In genomic region chr15:74428970-74429783, GRCh38 we compare ENCODE assay signal across 12 cellular contexts. TPM values are rescaled to one million over a fixed set of nuclear protein-coding genes. Genes with fewer than 3 reads are reported as not detected.
DNase-seq lines count a peak whose midpoint lies in the region; ATAC-seq and TF ChIP-seq lines count a peak whose summit lies in the region.
"Had no signal": no experiment of that assay in that cellular context is flagged by ENCODE, and none has a peak within 500 bp of the region (broad histone marks: within the 10 kb centered on the region; RNA-seq: fewer than 3 reads in every experiment).

No MANE protein-coding gene starts in this region.

- TF ChIP-seq EP300 in SK-N-SH (IDR thresholded peaks at IDR 0.05; ENCODE audit: borderline replicate concordance in 1 of 2, low read depth in 1 of 2, low read length in 1 of 2): no peak

- H3K9me3 Mint-ChIP-seq in HFFc6 (no peaks in the 10 kb centered on the region), naive B cell (no peaks in the 10 kb centered on the region)
- H3K9me3 Mint-ChIP-seq in activated CD8-positive, alpha-beta T cell treated with anti-CD3 and anti-CD28 coated beads for 36 hours: no peaks in the 10 kb centered on the region
- H3K9me3 Mint-ChIP-seq: naive thymus-derived CD8-positive, alpha-beta T cell had no signal

- H3K9me3 ChIP-seq in SK-N-SH: no peaks in the 10 kb centered on the region

- H3K4me3 Mint-ChIP-seq in HFFc6 (peak overlapping the region; percentile 96), naive B cell (peak overlapping the region; percentile 65 to 89 (median 86))
- H3K4me3 Mint-ChIP-seq in activated CD8-positive, alpha-beta T cell treated with anti-CD3 and anti-CD28 coated beads for 36 hours: peak overlapping the region; percentile 93

- H3K27me3 ChIP-seq in SK-N-SH (ENCODE audit: insufficient read depth): 0 out of 2 replicates have a peak, but pooled peaks cover 4% of the 10 kb centered on the region

- whole genome bisulfite sequencing in SK-N-SH (ENCODE audit: low lambda C conversion rate): 88% methylated on average over 6 of the region's 14 CpGs

- H3K36me3 ChIP-seq in SK-N-SH (replicated peaks in 1 of 2; ENCODE audit: control insufficient read depth in 1 of 2, insufficient read depth in 2 of 2, low read length in 1 of 2): no peaks in the 10 kb centered on the region

- H3K36me3 Mint-ChIP-seq in HFFc6 (ENCODE audit: low read depth) (peaks cover 31% of the 10 kb centered on the region), naive B cell (peaks cover 0 to 11% of the 10 kb centered on the region in 2 donors)
- peaks cover 64% of the 10 kb centered on the region for H3K36me3 Mint-ChIP-seq in activated CD8-positive, alpha-beta T cell treated with anti-CD3 and anti-CD28 coated beads for 36 hours (ENCODE audit: low read depth)

- H3K4me1 ChIP-seq in SK-N-SH (ENCODE audit: control insufficient read depth in 1 of 2, insufficient read depth in 2 of 2, low read depth in 1 of 2, low read length in 1 of 2): peaks cover 0 to 8% of the 10 kb centered on the region in 2 experiments; a peak in 1 of 4 replicates

- H2AFZ ChIP-seq in SK-N-SH (ENCODE audit: low read depth): no peak overlapping the region

- POLR2A ChIA-PET in activated CD8-positive, alpha-beta T cell treated with anti-CD3 and anti-CD28 coated beads for 36 hours (lab: Charles Lee): interaction anchor here (1.3 to 7.3 kb wide), 3 partner anchors 27 to 41 kb away, joined by 3 to 56 read pairs (median 4); partner anchors contain the start of gene UBL7
- POLR2A ChIA-PET in SK-N-SH (lab: Yijun Ruan, JAX): interaction anchor here (0.6 kb wide), 1 partner anchor 160 kb away, joined by 3 read pairs; no protein-coding TSS in a partner anchor

- H3F3A ChIP-seq in SK-N-SH (replicated peaks; ENCODE audit: insufficient read depth): no peaks in the 10 kb centered on the region

- ATAC-seq in activated CD8-positive, alpha-beta T cell treated with anti-CD3 and anti-CD28 coated beads for 36 hours: no peak
- ATAC-seq in naive B cell (ENCODE audit: low read depth in 2 of 2) (no peak), HG03097 (IDR thresholded peaks at IDR 0.05; ENCODE audit: low FRiP score, unreplicated experiment) (no peak)
- ATAC-seq: naive thymus-derived CD8-positive, alpha-beta T cell had no signal

- H3K27ac Mint-ChIP-seq in HFFc6 (peak overlapping the region; percentile 87), naive B cell (peak overlapping the region in 5 of 6 donors; percentile 74 to 94 (median 90))
- peak overlapping the region; percentile 81 for H3K27ac Mint-ChIP-seq in activated CD8-positive, alpha-beta T cell treated with anti-CD3 and anti-CD28 coated beads for 36 hours

- H3K4me3 ChIP-seq in GM08714 (ENCODE audit: low read length): peak overlapping the region; percentile 75; the same call in 1 of the 2 replicates
- no peak overlapping the region for H3K4me3 ChIP-seq in SK-N-SH (ENCODE audit: low read depth in 2 of 2, low read length in 1 of 2)

- CTCF ChIA-PET in activated CD8-positive, alpha-beta T cell treated with anti-CD3 and anti-CD28 coated beads for 36 hours (lab: Charles Lee): interaction anchor here (0.7 to 38.4 kb wide), 5 partner anchors 9 to 50 kb away, joined by 3 to 840 read pairs (median 4); no protein-coding TSS in a partner anchor
- CTCF ChIA-PET in SK-N-SH (lab: Yijun Ruan, JAX): interaction anchor here (0.6 to 36.5 kb wide), 4 partner anchors 9 to 453 kb away, joined by 3 to 779 read pairs (median 4); partner anchors contain the start of gene CYP11A1

- no peak for DNase-seq in HFFc6
- DNase-seq in activated CD8-positive, alpha-beta T cell treated with anti-CD3 and anti-CD28 coated beads for 36 hours: no peak
- DNase-seq in naive B cell: no peak
- DNase-seq in SK-N-SH: no peak
- DNase-seq in NCI-H69 (lab: John Stamatoyannopoulos, UW): no peak
- DNase-seq in islet precursor cell: no peak
- DNase-seq: naive thymus-derived CD8-positive, alpha-beta T cell; NCI-H446; stimulated activated CD4-positive, alpha-beta T cell treated with anti-CD3 and anti-CD28 coated beads, Interleukin-15, amount 100 ng/mL, for 24 hours had no signal

- H3K27ac ChIP-seq in SK-N-SH (ENCODE audit: low read depth in 2 of 2, low read length in 1 of 2): no peak overlapping the region
- H3K27ac ChIP-seq: VCaP had no signal

- no peak for TF ChIP-seq RAD21 in SK-N-SH (IDR thresholded peaks at IDR 0.05; ENCODE audit: low read length)

- no peaks in the 10 kb centered on the region for H3K79me2 ChIP-seq in SK-N-SH (ENCODE audit: insufficient read depth)

- H3K27me3 Mint-ChIP-seq in HFFc6 (ENCODE audit: insufficient read depth): peaks cover 2% of the 10 kb centered on the region; the same call in 1 of the 2 replicates
- no peaks in the 10 kb centered on the region for H3K27me3 Mint-ChIP-seq in activated CD8-positive, alpha-beta T cell treated with anti-CD3 and anti-CD28 coated beads for 36 hours
- no peaks in the 10 kb centered on the region for H3K27me3 Mint-ChIP-seq in naive B cell
- H3K27me3 Mint-ChIP-seq: naive thymus-derived CD8-positive, alpha-beta T cell had no signal

- H4K20me1 ChIP-seq in SK-N-SH (ENCODE audit: insufficient read depth): no peaks in the 10 kb centered on the region

- intact Hi-C loops in activated CD8-positive, alpha-beta T cell treated with anti-CD3 and anti-CD28 coated beads for 36 hours (cut with micrococcal nuclease): no loop called here

- no peaks in the 10 kb centered on the region for H3K9me2 ChIP-seq in SK-N-SH

- no peak for TF ChIP-seq CTCF in HFFc6 (IDR thresholded peaks at IDR 0.05)
- no peak for TF ChIP-seq CTCF in activated CD8-positive, alpha-beta T cell treated with anti-CD3 and anti-CD28 coated beads for 36 hours (IDR thresholded peaks at IDR 0.05)
- TF ChIP-seq CTCF in SK-N-SH (IDR thresholded peaks at IDR 0.05): no peak

- H3K4me2 ChIP-seq in SK-N-SH: no peak overlapping the region

- H3K4me1 Mint-ChIP-seq in HFFc6 (ENCODE audit: low read depth) (peaks cover 82% of the 10 kb centered on the region), naive B cell (peaks cover 82 to 90% (median 88%) of the 10 kb centered on the region in 3 donors)
- H3K4me1 Mint-ChIP-seq in activated CD8-positive, alpha-beta T cell treated with anti-CD3 and anti-CD28 coated beads for 36 hours (ENCODE audit: low read depth): peaks cover 76% of the 10 kb centered on the region

- H3K9ac ChIP-seq in SK-N-SH: no peak overlapping the region

TF ChIP-seq in SK-N-SH, 30 proteins besides CTCF, POLR2A, EP300 and RAD21 (continues in another document):
- TF ChIP-seq EZH2phosphoT487 (IDR thresholded peaks at IDR 0.05; ENCODE audit: borderline replicate concordance, low read depth) (no peak), USF1 (IDR thresholded peaks at IDR 0.05; ENCODE audit: borderline replicate concordance, low read depth) (no peak), REST (IDR thresholded peaks at IDR 0.05; ENCODE audit: low read depth, low read length) (no peak), TAF1 (IDR thresholded peaks at IDR 0.05; ENCODE audit: borderline replicate concordance, low read depth, low read length) (no peak), SIN3A (IDR thresholded peaks at IDR 0.05; ENCODE audit: borderline replicate concordance, low read depth, low read length) (no peak)

RNA-seq across cellular contexts. Expression of gene SEMA7A, which starts 4.6 kb away (rescaled TPM):
- 100 to 1,000 TPM; 115 to 196 (median 129) TPM for total RNA-seq in HFFc6 (2021; fragmentation: NEBNext Ultra II Directional; extraction: Animal tissue kit (Norgen Biotek cat#: 25700))
- 10 to 100 TPM; 62.4 TPM for total RNA-seq in activated CD8-positive, alpha-beta T cell treated with anti-CD3 and anti-CD28 coated beads for 36 hours
- polyA plus RNA-seq in naive B cell (ENCODE audit: low read depth in 6 of 6) (1 to 10 TPM in 2 of 6 donors, under 1 TPM in 3, not detected in 1; 0.10 to 1.5 (median 0.62) TPM), SK-N-SH (2012; rRNA removed) (0.80 and 1.3 TPM in 2 replicates)
- 0.50 and 0.92 TPM in 2 replicates for polyA plus RNA-seq in SK-N-SH (2012; cell fraction: cytosol; rRNA removed)
- 1.1 and 1.3 TPM in 2 replicates for polyA plus RNA-seq in SK-N-SH (2012; cell fraction: nucleus; rRNA removed)

RNA-seq across cellular contexts. Expression of gene UBL7, which starts 31.8 kb away (rescaled TPM):
- total RNA-seq in HFFc6 (2021; fragmentation: NEBNext Ultra II Directional; extraction: Animal tissue kit (Norgen Biotek cat#: 25700)): 10 to 100 TPM; 50.9 to 68.0 (median 60.1) TPM
- 10 to 100 TPM; 48.8 to 53.3 TPM for total RNA-seq in activated CD8-positive, alpha-beta T cell treated with anti-CD3 and anti-CD28 coated beads for 36 hours
- polyA plus RNA-seq in naive B cell (ENCODE audit: low read depth in 6 of 6) (100 to 1,000 TPM; 113 to 143 (median 134) TPM), SK-N-SH (2012; rRNA removed) (81.1 and 89.7 TPM in 2 replicates)
- polyA plus RNA-seq in SK-N-SH (2012; cell fraction: cytosol; rRNA removed): 60.5 and 70.6 TPM in 2 replicates
- polyA plus RNA-seq in SK-N-SH (2012; cell fraction: nucleus; rRNA removed): 33.2 and 36.5 TPM in 2 replicates
